8 cellular contexts compared by ENCODE assay signal in genomic region chr17:41255381-41256286, GRCh38. TPM values are rescaled to one million over a fixed set of nuclear protein-coding genes. Genes with fewer than 3 reads are reported as not detected.
"Had no signal": no experiment of that assay in that cellular context is flagged by ENCODE, and none has a peak within 500 bp of the region (broad histone marks: within the 10 kb centered on the region; RNA-seq: fewer than 3 reads in every experiment).

Gene KRTAP9-9, plus strand, starts transcription at chr17:41255384.

RNA-seq across cellular contexts. Expression of gene KRTAP9-9, which starts in this region (rescaled TPM):
- total RNA-seq: activated CD8-positive, alpha-beta memory T cell treated with anti-CD3 and anti-CD28 coated beads, Interleukin-2, amount 10 ng/mL, durations not matched to agents 7 days and 5 days; activated T-helper 1 cell treated with anti-CD3 and anti-CD28 coated beads, Interleukin-12 subunit alpha, Interleukin-12 subunit beta, Interleukin-2, Interleukin-4 antibody, amounts not matched to agents 30 ng/mL and 10 ng/mL and 1 ng/mL, durations not matched to agents 14 hours and 24 hours and 36 hours; ascending aorta; body of pancreas; bronchial epithelial cell; Right ventricle myocardium superior; SJCRH30; T-helper 1 cell treated with Interleukin-12 subunit alpha and Interleukin-12 subunit beta and Interleukin-4 antibody, amounts not matched to agents 30 ng/mL and 1 ng/mL, for 36 hours had no signal
